Comparison of ENCODE assay signal across 10 cellular contexts in genomic region chr11:129373489-129373953, GRCh38. TPM values are rescaled to one million over a fixed set of nuclear protein-coding genes. Genes with fewer than 3 reads are reported as not detected.
DNase-seq lines count a peak whose midpoint lies in the region; ATAC-seq, FAIRE-seq and TF ChIP-seq lines count a peak whose summit lies in the region.
"Had no signal": no experiment of that assay in that cellular context is flagged by ENCODE, and none has a peak within 500 bp of the region (broad histone marks: within the 10 kb centered on the region; RNA-seq: fewer than 3 reads in every experiment).

No MANE protein-coding gene starts in this region.

- H3K27ac Mint-ChIP-seq in HFFc6: no peak overlapping the region
- no peak overlapping the region for H3K27ac Mint-ChIP-seq in nephron
- H3K27ac Mint-ChIP-seq: dendritic cell treated with granulocyte-macrophage colony-stimulating factor and Interleukin-4, amounts not matched to agents 40 ng/mL and 50 ng/mL, for 4 days had no signal

- H3K27ac ChIP-seq in AG04450 (ENCODE audit: low read depth, low read length) (no peak overlapping the region), endothelial cell of umbilical vein (ENCODE audit: insufficient read depth, low read depth, low read length) (no peak overlapping the region)

- H3K4me3 Mint-ChIP-seq in HFFc6 (peak overlapping the region; percentile 42; the same call in 1 of the 2 replicates), nephron (peak overlapping the region; percentile 82 to 85 (median 82))

- CTCF ChIA-PET in AG04450 (lab: Charles Lee): interaction anchor here (0.8 to 3.4 kb wide), 2 partner anchors 10 to 378 kb away, joined by 3 to 17 read pairs; no protein-coding TSS in a partner anchor
- CTCF ChIA-PET in endothelial cell of umbilical vein (lab: Charles Lee): interaction anchor here (2.6 kb wide), 1 partner anchor 377 kb away, joined by 8 read pairs; no protein-coding TSS in a partner anchor
- CTCF ChIA-PET in HEK293T (lab: Yijun Ruan, JAX): no interaction called here

- H3K9me1 ChIP-seq in endothelial cell of umbilical vein (replicated peaks; ENCODE audit: control insufficient read depth, extremely low read depth, insufficient read depth, low read length): no peaks in the 10 kb centered on the region

- H3K4me3 ChIP-seq in AG04450 (ENCODE audit: low read depth, low read length) (peak overlapping the region; percentile 15; the same call in 1 of the 2 replicates), endothelial cell of umbilical vein (replicated peaks in 1 of 3; ENCODE audit: insufficient read depth in 1 of 3, low read depth in 1 of 3, low read length in 3 of 3) (no peak overlapping the region), BE2C (ENCODE audit: low read depth, low read length) (no peak overlapping the region)

- H3K9me3 ChIP-seq in AG04450 (ENCODE audit: control insufficient read depth, insufficient read depth, low read length) (no peaks in the 10 kb centered on the region; the same call in 1 of the 2 replicates), endothelial cell of umbilical vein (replicated peaks; ENCODE audit: control insufficient read depth, insufficient read depth, low read length) (no peaks in the 10 kb centered on the region), BE2C (no peaks in the 10 kb centered on the region)

- H3K9me3 Mint-ChIP-seq in HFFc6 (no peaks in the 10 kb centered on the region), nephron (no peaks in the 10 kb centered on the region)
- H3K9me3 Mint-ChIP-seq: dendritic cell treated with granulocyte-macrophage colony-stimulating factor and Interleukin-4, amounts not matched to agents 40 ng/mL and 50 ng/mL, for 4 days had no signal

- DNase-seq in AG04450 (ENCODE audit: low read depth, low spot score) (no peak), HFFc6 (no peak), endothelial cell of umbilical vein (ENCODE audit: low read depth, low spot score) (no peak), BE2C (no peak), HEK293T (ENCODE audit: extremely low spot score) (no peak)
- DNase-seq: Karpas-422 had no signal

- H2AFZ ChIP-seq in endothelial cell of umbilical vein (ENCODE audit: low read depth, low read length): no peak overlapping the region

- H3K79me2 ChIP-seq in endothelial cell of umbilical vein (ENCODE audit: control insufficient read depth, insufficient read depth, low read length): no peaks in the 10 kb centered on the region

- H3K9ac ChIP-seq in endothelial cell of umbilical vein (replicated peaks; ENCODE audit: extremely low read depth, insufficient read depth, low read length): no peak overlapping the region

- no peaks in the 10 kb centered on the region for H4K20me1 ChIP-seq in endothelial cell of umbilical vein (replicated peaks; ENCODE audit: control insufficient read depth, extremely low read depth, insufficient read depth, low read length)

- no peak for FAIRE-seq in endothelial cell of umbilical vein (lab: Jason Lieb, UNC)

- peaks cover 63% of the 10 kb centered on the region for H3K27me3 ChIP-seq in AG04450 (ENCODE audit: control insufficient read depth, insufficient read depth, low read length)
- H3K27me3 ChIP-seq in endothelial cell of umbilical vein (ENCODE audit: control insufficient read depth in 2 of 2, insufficient read depth in 2 of 2, low read length in 2 of 2): peaks cover 72 to 93% of the 10 kb centered on the region in 2 experiments
- H3K27me3 ChIP-seq in BE2C: peaks cover 87% of the 10 kb centered on the region

- no peak for ATAC-seq in GM21528 (IDR thresholded peaks at IDR 0.05; ENCODE audit: low FRiP score, unreplicated experiment)
- no peak for ATAC-seq in HG03571 (IDR thresholded peaks at IDR 0.05; ENCODE audit: unreplicated experiment)

- no TSS peak for BruUV-seq in endothelial cell of umbilical vein (replicated peaks; lab: Mats Ljungman, UMichigan)

- no peaks in the 10 kb centered on the region for H3K36me3 ChIP-seq in endothelial cell of umbilical vein (ENCODE audit: control insufficient read depth in 2 of 2, extremely low read depth in 1 of 2, insufficient read depth in 2 of 2, low read length in 2 of 2)
- H3K36me3 ChIP-seq in BE2C: no peaks in the 10 kb centered on the region

- peaks cover 14% of the 10 kb centered on the region for H3K4me1 Mint-ChIP-seq in HFFc6 (ENCODE audit: low read depth)
- peaks cover 48% of the 10 kb centered on the region for H3K4me1 Mint-ChIP-seq in nephron

- H3K36me3 Mint-ChIP-seq in HFFc6 (ENCODE audit: low read depth) (no peaks in the 10 kb centered on the region; the same call in 1 of the 2 replicates), nephron (ENCODE audit: low read depth) (no peaks in the 10 kb centered on the region)

- H3K4me1 ChIP-seq in endothelial cell of umbilical vein (ENCODE audit: control insufficient read depth, extremely low read depth, insufficient read depth, low read length) (peaks cover 9% of the 10 kb centered on the region), BE2C (no peaks in the 10 kb centered on the region)

- POLR2A ChIA-PET in AG04450 (lab: Yijun Ruan, JAX) (interaction anchor here (0.6 kb wide), 1 partner anchor 25 kb away, joined by 3 read pairs; no protein-coding TSS in a partner anchor), endothelial cell of umbilical vein (lab: Charles Lee) (no interaction called here), HEK293T (lab: Yijun Ruan, JAX) (no interaction called here)

- peak overlapping the region; percentile 14 for H3K4me2 ChIP-seq in endothelial cell of umbilical vein (ENCODE audit: insufficient read depth, low read length)

- dilution Hi-C loops in endothelial cell of umbilical vein (cut with MboI; ENCODE audit: extremely low pct_ligation_motif_present, low sequenced_read_pairs): no loop called here

- no peak for TF ChIP-seq POLR2A in endothelial cell of umbilical vein (IDR thresholded peaks at IDR 0.05; ENCODE audit: low read depth, low read length)

- intact Hi-C loops in endothelial cell of umbilical vein (cut with micrococcal nuclease): no loop called here

- TF ChIP-seq CTCF in AG04450 (IDR thresholded peaks at IDR 0.05; ENCODE audit: low read depth, low read length): no peak
- TF ChIP-seq CTCF in HFFc6 (IDR thresholded peaks at IDR 0.05): no peak
- no peak for TF ChIP-seq CTCF in endothelial cell of umbilical vein (IDR thresholded peaks at IDR 0.05; ENCODE audit: extremely low read depth in 1 of 2, insufficient read depth in 1 of 2, low read depth in 1 of 2, low read length in 2 of 2)
- TF ChIP-seq CTCF in nephron (IDR thresholded peaks at IDR 0.05; ENCODE audit: unreplicated experiment in 3 of 3): no peak
- no peak for TF ChIP-seq CTCF in BE2C (IDR thresholded peaks at IDR 0.05; ENCODE audit: low read depth, low read length)

- peaks cover 79% of the 10 kb centered on the region for H3K27me3 Mint-ChIP-seq in HFFc6 (ENCODE audit: insufficient read depth)
- H3K27me3 Mint-ChIP-seq in nephron (ENCODE audit: low read depth): peaks cover 95% of the 10 kb centered on the region

TF ChIP-seq in endothelial cell of umbilical vein, 7 proteins besides CTCF, POLR2A, EP300 and RAD21:
- TF ChIP-seq MYC (IDR thresholded peaks at IDR 0.05; ENCODE audit: low read depth, low read length): no peak
- no peak for TF ChIP-seq EZH2 (IDR thresholded peaks at IDR 0.05; ENCODE audit: borderline replicate concordance, low read depth, low read length, severe bottlenecking)

TF ChIP-seq in HEK293T, 16 proteins besides CTCF, POLR2A, EP300 and RAD21:
- TF ChIP-seq FOXM1 (IDR thresholded peaks at IDR 0.05; ENCODE audit: borderline replicate concordance): no peak
- TF ChIP-seq L3MBTL2 (conservative IDR thresholded peaks at IDR 0.05): no peak
- no peak for TF ChIP-seq ZNF384 (IDR thresholded peaks at IDR 0.05)
- TF ChIP-seq BHLHE40 (IDR thresholded peaks at IDR 0.05; ENCODE audit: borderline replicate concordance): no peak
- no peak for TF ChIP-seq ELF4 (IDR thresholded peaks at IDR 0.05)
- no peak for TF ChIP-seq ARNT (IDR thresholded peaks at IDR 0.05)
- no peak for TF ChIP-seq HDGF (IDR thresholded peaks at IDR 0.05; ENCODE audit: borderline replicate concordance)
- no peak for TF ChIP-seq PKNOX1 (IDR thresholded peaks at IDR 0.05)
- no peak for TF ChIP-seq FOXA1 (IDR thresholded peaks at IDR 0.05)
- no peak for TF ChIP-seq CTBP1 (IDR thresholded peaks at IDR 0.05; ENCODE audit: borderline replicate concordance)
- no peak for TF ChIP-seq LEF1 (IDR thresholded peaks at IDR 0.05; ENCODE audit: borderline replicate concordance)
- no peak for TF ChIP-seq FOXK2 (IDR thresholded peaks at IDR 0.05)

RNA-seq across cellular contexts. Expression of gene BARX2, which starts 2.1 kb away (rescaled TPM):
- polyA plus RNA-seq in AG04450 (2011; rRNA removed) (not detected in 2 replicates), endothelial cell of umbilical vein (not detected in 2 replicates)
- not detected in 2 replicates for polyA minus RNA-seq in AG04450 (2011; rRNA and poly(A)+ RNA removed)
- total RNA-seq in HFFc6 (2021; fragmentation: NEBNext Ultra II Directional; extraction: Animal tissue kit (Norgen Biotek cat#: 25700)): not detected
- not detected in 2 replicates for total RNA-seq in endothelial cell of umbilical vein
- not detected in 2 replicates for polyA plus RNA-seq in endothelial cell of umbilical vein (2011; cell fraction: cytosol; rRNA removed)
- not detected in 2 replicates for polyA plus RNA-seq in endothelial cell of umbilical vein (2011; cell fraction: nucleus; rRNA removed)
- polyA plus RNA-seq in endothelial cell of umbilical vein (2012): not detected in 2 replicates
- not detected in 2 replicates for polyA minus RNA-seq in endothelial cell of umbilical vein
- polyA minus RNA-seq in endothelial cell of umbilical vein (2011; cell fraction: cytosol; rRNA and poly(A)+ RNA removed): not detected
- not detected in 2 replicates for polyA minus RNA-seq in endothelial cell of umbilical vein (2011; cell fraction: nucleus; rRNA and poly(A)+ RNA removed)
- polyA plus RNA-seq in BE2C (2012; ENCODE audit: insufficient read depth, insufficient read length, low read depth): not detected
